ENCODE assay signal across 1 cellular context in the genomic region with DNA sequence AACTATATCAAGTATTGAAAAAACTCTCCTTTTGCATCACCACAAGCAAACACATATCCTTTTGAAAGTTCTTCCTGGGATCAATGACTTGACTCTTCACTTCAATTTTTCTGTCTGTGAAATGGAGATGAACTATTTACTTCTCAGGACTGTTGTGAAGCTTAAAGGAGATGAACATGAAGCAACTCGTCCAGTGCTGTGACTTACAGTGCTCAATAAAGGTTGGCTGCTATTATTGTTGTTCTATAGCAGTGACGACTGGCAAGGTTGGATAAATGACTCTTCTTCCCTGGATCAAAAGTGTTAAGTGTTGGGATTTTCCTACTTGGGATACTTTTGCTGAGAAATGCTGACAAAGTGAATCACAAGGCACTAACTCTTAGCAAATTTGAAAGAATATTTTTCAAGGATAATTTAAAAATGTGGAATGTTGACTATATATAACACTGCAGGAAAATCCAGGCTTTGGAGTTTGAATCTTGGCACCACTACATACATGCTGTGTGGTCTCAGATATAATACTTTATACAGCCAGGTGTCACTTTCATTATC.
A peak's percentile ranks its signal among the peaks of the same experiment; 100 is the strongest.
TF ChIP-seq lines count a peak whose summit lies in the region.

No MANE protein-coding gene starts in this region.

TF ChIP-seq in A549, 52 proteins besides CTCF, POLR2A, EP300 and RAD21:
- TF ChIP-seq FOSB (CRISPR knock-in tag; IDR thresholded peaks at IDR 0.05) (no peak), MAFK (IDR thresholded peaks at IDR 0.05; ENCODE audit: partially characterized antibody) (peak; percentile 21)
